ENCODE assay signal across 1 cellular context in the genomic region with DNA sequence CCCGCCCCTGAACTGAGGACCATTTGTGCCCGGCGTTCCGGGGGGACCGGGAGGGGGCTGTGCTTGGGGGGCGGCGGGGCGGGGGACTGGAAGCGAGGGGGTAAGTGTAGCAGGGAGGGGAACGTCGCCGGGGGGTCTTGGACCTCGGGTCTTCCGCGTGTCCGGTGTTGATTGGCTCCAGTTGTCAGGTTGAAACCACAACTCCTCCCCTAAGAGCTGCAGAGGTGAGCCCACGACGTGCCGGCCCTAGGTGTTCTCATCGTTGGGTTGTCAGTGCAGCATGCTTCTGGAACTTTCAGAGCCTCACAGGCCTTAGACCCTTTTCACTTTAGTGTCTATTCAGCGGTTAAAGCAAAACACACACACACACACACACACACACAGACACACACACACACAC.
TF ChIP-seq lines count a peak whose summit lies in the region.

No MANE protein-coding gene starts in this region.

TF ChIP-seq in WTC11, 78 proteins besides CTCF, POLR2A, EP300 and RAD21 (continued from another document):
- TF ChIP-seq, protein P1, sequence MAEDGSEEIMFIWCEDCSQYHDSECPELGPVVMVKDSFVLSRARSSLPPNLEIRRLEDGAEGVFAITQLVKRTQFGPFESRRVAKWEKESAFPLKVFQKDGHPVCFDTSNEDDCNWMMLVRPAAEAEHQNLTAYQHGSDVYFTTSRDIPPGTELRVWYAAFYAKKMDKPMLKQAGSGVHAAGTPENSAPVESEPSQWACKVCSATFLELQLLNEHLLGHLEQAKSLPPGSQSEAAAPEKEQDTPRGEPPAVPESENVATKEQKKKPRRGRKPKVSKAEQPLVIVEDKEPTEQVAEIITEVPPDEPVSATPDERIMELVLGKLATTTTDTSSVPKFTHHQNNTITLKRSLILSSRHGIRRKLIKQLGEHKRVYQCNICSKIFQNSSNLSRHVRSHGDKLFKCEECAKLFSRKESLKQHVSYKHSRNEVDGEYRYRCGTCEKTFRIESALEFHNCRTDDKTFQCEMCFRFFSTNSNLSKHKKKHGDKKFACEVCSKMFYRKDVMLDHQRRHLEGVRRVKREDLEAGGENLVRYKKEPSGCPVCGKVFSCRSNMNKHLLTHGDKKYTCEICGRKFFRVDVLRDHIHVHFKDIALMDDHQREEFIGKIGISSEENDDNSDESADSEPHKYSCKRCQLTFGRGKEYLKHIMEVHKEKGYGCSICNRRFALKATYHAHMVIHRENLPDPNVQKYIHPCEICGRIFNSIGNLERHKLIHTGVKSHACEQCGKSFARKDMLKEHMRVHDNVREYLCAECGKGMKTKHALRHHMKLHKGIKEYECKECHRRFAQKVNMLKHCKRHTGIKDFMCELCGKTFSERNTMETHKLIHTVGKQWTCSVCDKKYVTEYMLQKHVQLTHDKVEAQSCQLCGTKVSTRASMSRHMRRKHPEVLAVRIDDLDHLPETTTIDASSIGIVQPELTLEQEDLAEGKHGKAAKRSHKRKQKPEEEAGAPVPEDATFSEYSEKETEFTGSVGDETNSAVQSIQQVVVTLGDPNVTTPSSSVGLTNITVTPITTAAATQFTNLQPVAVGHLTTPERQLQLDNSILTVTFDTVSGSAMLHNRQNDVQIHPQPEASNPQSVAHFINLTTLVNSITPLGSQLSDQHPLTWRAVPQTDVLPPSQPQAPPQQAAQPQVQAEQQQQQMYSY (CRISPR knock-in tag; IDR thresholded peaks at IDR 0.05), result no peak
